8 cellular contexts compared by ENCODE assay signal in genomic region chr7:87220734-87221215, GRCh38. TPM values are rescaled to one million over a fixed set of nuclear protein-coding genes. Genes with fewer than 3 reads are reported as not detected.
DNase-seq lines count a peak whose midpoint lies in the region; ATAC-seq and TF ChIP-seq lines count a peak whose summit lies in the region.

No MANE protein-coding gene starts in this region.

- CTCF ChIA-PET in Caco-2 (lab: Charles Lee), result interaction anchor here (0.7 to 1.1 kb wide), 4 partner anchors 16 to 125 kb away, joined by 3 to 4 read pairs (median 4); partner anchors contain the start of genes CROT and DMTF1

- H3K36me3 Mint-ChIP-seq in Caco-2 (ENCODE audit: insufficient read depth, unreplicated experiment), result peaks cover 18% of the 10 kb centered on the region
- H3K36me3 Mint-ChIP-seq in brain, result no peaks in the 10 kb centered on the region

- H3K4me1 Mint-ChIP-seq in Caco-2 (ENCODE audit: low read depth, unreplicated experiment) (peaks cover 8% of the 10 kb centered on the region), brain (peaks cover 24% of the 10 kb centered on the region)

- peak overlapping the region; percentile 74 for H3K27ac Mint-ChIP-seq in Caco-2 (ENCODE audit: unreplicated experiment)
- H3K27ac Mint-ChIP-seq in brain, result peak overlapping the region in 4 of 5 experiments; percentile 3 to 73 (median 30)

- peaks cover 5% of the 10 kb centered on the region for H3K4me1 ChIP-seq in Caco-2
- H3K4me1 ChIP-seq in KMS-11 (ENCODE audit: low read depth, poor library complexity, severe bottlenecking), result peaks cover 23% of the 10 kb centered on the region
- peaks cover 32% of the 10 kb centered on the region for H3K4me1 ChIP-seq in lower lobe of right lung
- peaks cover 6 to 27% (median 18%) of the 10 kb centered on the region in 4 donors for H3K4me1 ChIP-seq in transverse colon

- TF ChIP-seq POLR2A in transverse colon (IDR thresholded peaks at IDR 0.05), result no peak

- H3K27me3 ChIP-seq in Caco-2 (replicated peaks; ENCODE audit: control insufficient read depth, insufficient read depth, low read length) (no peaks in the 10 kb centered on the region), KMS-11 (ENCODE audit: insufficient read depth, low read depth) (no peaks in the 10 kb centered on the region), lower lobe of right lung (ENCODE audit: low read depth) (no peaks in the 10 kb centered on the region), transverse colon (no peaks in the 10 kb centered on the region)

- H3K9me3 ChIP-seq in Caco-2 (no peaks in the 10 kb centered on the region), lower lobe of right lung (no peaks in the 10 kb centered on the region), transverse colon (no peaks in the 10 kb centered on the region)

- DNase-seq in Caco-2 (peak in 1 of 2 experiments; percentile 32), lower lobe of right lung (no peak), transverse colon (peak; percentile 28), dedifferentiated amniotic fluid mesenchymal stem cell (ENCODE audit: extremely low spot score) (no peak)

- H3K4me3 Mint-ChIP-seq in Caco-2 (ENCODE audit: unreplicated experiment) (peak overlapping the region; percentile 97), brain (peak overlapping the region; percentile 84 to 97 (median 92))

- no peaks in the 10 kb centered on the region for H4K20me1 ChIP-seq in KMS-11 (ENCODE audit: insufficient read depth)

- peak overlapping the region; percentile 100 for H2AFZ ChIP-seq in KMS-11 (ENCODE audit: low read depth)

- H3K4me2 ChIP-seq in KMS-11, result peak overlapping the region; percentile 87

- POLR2A ChIA-PET in Caco-2 (lab: Charles Lee), result interaction anchor here (0.8 to 3.2 kb wide), 2 partner anchors 67 to 125 kb away, joined by 4 to 19 read pairs; partner anchors contain the start of genes CROT and DMTF1

- in situ Hi-C loops in transverse colon (cut with MboI; ENCODE audit: low pct_ligation_motif_present in 1 of 4, low pct_unique_long_range_greater_than_20kb in 1 of 4, low sequenced_read_pairs in 3 of 4), result no loop called here

- TF ChIP-seq CTCF in Caco-2 (IDR thresholded peaks at IDR 0.05; ENCODE audit: insufficient read depth in 1 of 2, low read depth in 1 of 2, low read length in 1 of 2, severe bottlenecking in 1 of 2, unreplicated experiment in 1 of 2), result no peak
- no peak for TF ChIP-seq CTCF in KMS-11 (conservative IDR thresholded peaks at IDR 0.05; ENCODE audit: low read depth, low read length)
- TF ChIP-seq CTCF in brain (conservative IDR thresholded peaks at IDR 0.05), result no peak
- no peak for TF ChIP-seq CTCF in lower lobe of right lung (IDR thresholded peaks at IDR 0.05)
- TF ChIP-seq CTCF in transverse colon (IDR thresholded peaks at IDR 0.05), result no peak

- no peak for ATAC-seq in lower lobe of right lung
- no peak for ATAC-seq in GM19463 (IDR thresholded peaks at IDR 0.05; ENCODE audit: unreplicated experiment)
- ATAC-seq in HG03354 (IDR thresholded peaks at IDR 0.05; ENCODE audit: poor library complexity, severe bottlenecking, unreplicated experiment), result no peak

- no TSS peak for BruUV-seq in Caco-2 (replicated peaks; lab: Mats Ljungman, UMichigan)

- H3K9ac ChIP-seq in KMS-11, result peak overlapping the region; percentile 89; the same call in 1 of the 2 replicates

- peaks cover 4% of the 10 kb centered on the region for H3K27me3 Mint-ChIP-seq in Caco-2 (ENCODE audit: insufficient read depth, unreplicated experiment)
- H3K27me3 Mint-ChIP-seq in brain, result peaks cover 22% of the 10 kb centered on the region

- H3K4me3 ChIP-seq in Caco-2 (ENCODE audit: low read depth, low read length) (peak overlapping the region; percentile 66), KMS-11 (IDR thresholded peaks at IDR 0.05; ENCODE audit: insufficient read depth, low read depth, low read length) (no peak overlapping the region), lower lobe of right lung (peak overlapping the region; percentile 92), transverse colon (peak overlapping the region; percentile 67 to 92 (median 82))

- intact Hi-C loops in Caco-2 (cut with micrococcal nuclease; ENCODE audit: unreplicated experiment), result loop anchor here (1.0 to 10.0 kb wide), 3 partner anchors 18 to 194 kb away; partner anchors contain the start of gene DMTF1
- intact Hi-C loops in lower lobe of right lung (cut with DNase I), result no loop called here
- intact Hi-C loops in transverse colon (cut with DNase I; ENCODE audit: low total_unique reads), result no loop called here

- H3K27ac ChIP-seq in KMS-11 (peak overlapping the region; percentile 72; the same call in 1 of the 2 replicates), lower lobe of right lung (peak overlapping the region; percentile 93), transverse colon (peak overlapping the region; percentile 77 to 92 (median 90))

- TF ChIP-seq EP300 in transverse colon (IDR thresholded peaks at IDR 0.05; ENCODE audit: low read depth), result no peak

- WGBS in transverse colon (ENCODE audit: low coverage in 1 of 2), 2 donors, result 9 to 16% methylated on average over 7 to 17 of the region's 17 CpGs

- H3K79me2 ChIP-seq in KMS-11 (ENCODE audit: insufficient read depth, low read depth), result peaks cover 22% of the 10 kb centered on the region; the same call in 1 of the 2 replicates

- H3K36me3 ChIP-seq in Caco-2 (ENCODE audit: control insufficient read depth, insufficient read depth, low read length) (no peaks in the 10 kb centered on the region), KMS-11 (ENCODE audit: insufficient read depth) (no peaks in the 10 kb centered on the region), lower lobe of right lung (no peaks in the 10 kb centered on the region), transverse colon (no peaks in the 10 kb centered on the region)

- no peaks in the 10 kb centered on the region for H3K9me3 Mint-ChIP-seq in Caco-2 (ENCODE audit: unreplicated experiment)
- no peaks in the 10 kb centered on the region for H3K9me3 Mint-ChIP-seq in brain

RNA-seq across cellular contexts. Expression of gene TMEM243, which starts 1.2 kb away (rescaled TPM):
- total RNA-seq in Caco-2 (2022), result 24.2 and 28.6 TPM in 2 replicates
- polyA plus RNA-seq in brain (ENCODE audit: insufficient read depth, low read depth, low replicate concordance), result 5.9 TPM
- total RNA-seq in lower lobe of right lung, result 115 TPM
- 10 to 100 TPM in 2 of 4 donors, 1 to 10 TPM in 1, not detected in 1; 2.2 to 59.4 (median 19.1) TPM for total RNA-seq in transverse colon
